In the genomic region with DNA sequence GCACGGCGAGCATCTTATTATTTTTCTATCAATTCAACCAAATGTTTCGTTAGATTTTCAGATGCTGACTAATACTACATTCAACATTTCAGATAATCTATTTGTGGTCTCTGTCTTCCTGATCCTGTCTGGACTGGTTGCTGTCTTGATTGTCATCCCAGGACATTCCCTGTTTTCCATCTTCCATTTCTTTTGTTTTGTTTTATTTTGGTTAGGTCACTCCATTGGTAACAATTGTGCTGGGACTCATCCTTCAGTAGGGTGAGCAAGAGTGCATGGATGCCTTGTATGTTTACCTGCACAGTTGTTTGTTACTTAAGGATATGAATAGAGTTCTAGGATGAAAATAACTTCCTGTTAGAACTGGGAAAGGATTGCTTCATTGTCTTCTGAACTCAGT, we compare ENCODE assay signal across 20 cellular contexts.
"Had no signal": no experiment of that assay in that cellular context is flagged by ENCODE, and none has a peak within 500 bp of the region (broad histone marks: within the 10 kb centered on the region; RNA-seq: fewer than 3 reads in every experiment).

No MANE protein-coding gene starts in this region.

- ATAC-seq: activated CD8-positive, alpha-beta memory T cell treated with anti-CD3 and anti-CD28 coated beads, Interleukin-2, amount 10 ng/mL, durations not matched to agents 7 days and 5 days; gastrocnemius medialis; heart left ventricle had no signal

- H3K27ac ChIP-seq: gastrocnemius medialis, heart left ventricle, left ventricle myocardium inferior, prostate gland, right atrium auricular region, stomach, testis, upper lobe of left lung had no signal

- H3K4me3 ChIP-seq: gastrocnemius medialis, heart left ventricle, left ventricle myocardium inferior, prostate gland, right atrium auricular region, skin epidermis, stomach, testis, upper lobe of left lung had no signal

- H3K4me1 ChIP-seq: left ventricle myocardium inferior, prostate gland, right atrium auricular region, testis had no signal

- H3K4me3 Mint-ChIP-seq: activated B cell treated with CpG ODN at 0.5 μM for 24 hours; activated CD4-positive, alpha-beta memory T cell treated with anti-CD3 and anti-CD28 coated beads, Interleukin-2, amount 10 ng/mL, durations not matched to agents 7 days and 5 days; activated CD8-positive, alpha-beta memory T cell treated with anti-CD3 and anti-CD28 coated beads, Interleukin-2, amount 10 ng/mL, durations not matched to agents 7 days and 5 days; activated naive CD8-positive, alpha-beta T cell; neural crest cell had no signal

- H3K27ac Mint-ChIP-seq: activated B cell treated with CpG ODN at 0.5 μM for 24 hours; activated CD4-positive, alpha-beta memory T cell treated with anti-CD3 and anti-CD28 coated beads, Interleukin-2, amount 10 ng/mL, durations not matched to agents 7 days and 5 days; activated CD8-positive, alpha-beta memory T cell treated with anti-CD3 and anti-CD28 coated beads, Interleukin-2, amount 10 ng/mL, durations not matched to agents 7 days and 5 days; activated naive CD8-positive, alpha-beta T cell had no signal

- DNase-seq: activated B cell treated with CpG ODN at 0.5 μM for 24 hours; activated CD4-positive, alpha-beta memory T cell treated with anti-CD3 and anti-CD28 coated beads, Interleukin-2, amount 10 ng/mL, durations not matched to agents 7 days and 5 days; activated CD4-positive, alpha-beta T cell treated with anti-CD3 and anti-CD28 coated beads for 48 hours; activated CD8-positive, alpha-beta memory T cell treated with anti-CD3 and anti-CD28 coated beads, Interleukin-2, amount 10 ng/mL, durations not matched to agents 7 days and 5 days; erythroblast; gastrocnemius medialis; heart left ventricle; kidney glomerular epithelial cell; left ventricle myocardium inferior; naive B cell; stimulated activated CD4-positive, alpha-beta T cell treated with anti-CD3 and anti-CD28 coated beads, Interleukin-15, amount 100 ng/mL, for 24 hours; stimulated activated CD4-positive, alpha-beta T cell treated with anti-CD3 and anti-CD28 coated beads, Interleukin-4, amount 100 ng/mL, for 1 hour; stomach; testis; upper lobe of left lung had no signal

- H3K36me3 ChIP-seq: gastrocnemius medialis, heart left ventricle, prostate gland, right atrium auricular region, stomach, upper lobe of left lung had no signal

- H3K9me3 ChIP-seq: gastrocnemius medialis, prostate gland, right atrium auricular region, stomach, testis, upper lobe of left lung had no signal

- H3K27me3 Mint-ChIP-seq: activated B cell treated with CpG ODN at 0.5 μM for 24 hours; activated CD4-positive, alpha-beta memory T cell treated with anti-CD3 and anti-CD28 coated beads, Interleukin-2, amount 10 ng/mL, durations not matched to agents 7 days and 5 days; activated CD8-positive, alpha-beta memory T cell treated with anti-CD3 and anti-CD28 coated beads, Interleukin-2, amount 10 ng/mL, durations not matched to agents 7 days and 5 days; activated naive CD8-positive, alpha-beta T cell; naive B cell had no signal

- H3K27me3 ChIP-seq: gastrocnemius medialis, heart left ventricle, right atrium auricular region, stomach, testis, upper lobe of left lung had no signal
